In genomic region chr3:20103731-20104130, GRCh38 we compare ENCODE assay signal across 10 cellular contexts.
DNase-seq lines count a peak whose midpoint lies in the region; ATAC-seq and TF ChIP-seq lines count a peak whose summit lies in the region.
"Had no signal": no experiment of that assay in that cellular context is flagged by ENCODE, and none has a peak within 500 bp of the region (broad histone marks: within the 10 kb centered on the region; RNA-seq: fewer than 3 reads in every experiment).

No MANE protein-coding gene starts in this region.

- H3K4me3 Mint-ChIP-seq in central memory CD8-positive, alpha-beta T cell: peak overlapping the region; percentile 52
- no peak overlapping the region for H3K4me3 Mint-ChIP-seq in glutamatergic neuron (ENCODE audit: unreplicated experiment)

- H3K4me3 ChIP-seq in smooth muscle cell: no peak overlapping the region

- no peak for DNase-seq in central memory CD8-positive, alpha-beta T cell (ENCODE audit: low spot score in 2 of 2)
- DNase-seq in HPDE6-E6E7 (ENCODE audit: extremely low spot score): no peak
- no peak for DNase-seq in NOMO-1 treated with DMSO at 0.1 percent for 48 hours (lab: John Stamatoyannopoulos, UW; ENCODE audit: unreplicated experiment)
- no peak for DNase-seq in smooth muscle cell (lab: John Stamatoyannopoulos, UW; ENCODE audit: unreplicated experiment)
- no peak for DNase-seq in glutamatergic neuron
- DNase-seq: DMS 273 treated with DMSO at 0.1 percent for 48 hours, posterior cingulate gyrus had no signal

- no peaks in the 10 kb centered on the region for H3K9me3 Mint-ChIP-seq in central memory CD8-positive, alpha-beta T cell
- no peaks in the 10 kb centered on the region for H3K9me3 Mint-ChIP-seq in glutamatergic neuron (ENCODE audit: unreplicated experiment)

- H3K27me3 Mint-ChIP-seq in central memory CD8-positive, alpha-beta T cell: no peaks in the 10 kb centered on the region
- H3K27me3 Mint-ChIP-seq in glutamatergic neuron (ENCODE audit: unreplicated experiment): no peaks in the 10 kb centered on the region

- 92% methylated on average over 1 of the region's 1 CpG for WGBS in smooth muscle cell (ENCODE audit: low lambda C conversion rate)

- no peak overlapping the region for H2AFZ ChIP-seq in smooth muscle cell (ENCODE audit: low read depth)

- no peak overlapping the region for H3K4me2 ChIP-seq in smooth muscle cell

- H3K36me3 ChIP-seq in smooth muscle cell (ENCODE audit: low read depth): no peaks in the 10 kb centered on the region

- no peaks in the 10 kb centered on the region for H4K20me1 ChIP-seq in smooth muscle cell (ENCODE audit: low read depth)

- H3K27ac ChIP-seq in smooth muscle cell (ENCODE audit: low read depth): no peak overlapping the region

- no peaks in the 10 kb centered on the region for H3K27me3 ChIP-seq in smooth muscle cell (ENCODE audit: low read depth)

- peaks cover 47% of the 10 kb centered on the region for H3K4me1 Mint-ChIP-seq in central memory CD8-positive, alpha-beta T cell
- H3K4me1 Mint-ChIP-seq in glutamatergic neuron (ENCODE audit: low read depth, unreplicated experiment): no peaks in the 10 kb centered on the region

- H3K36me3 Mint-ChIP-seq in central memory CD8-positive, alpha-beta T cell (ENCODE audit: insufficient read depth): no peaks in the 10 kb centered on the region
- H3K36me3 Mint-ChIP-seq in glutamatergic neuron (ENCODE audit: unreplicated experiment): no peaks in the 10 kb centered on the region

- H3K4me1 ChIP-seq in smooth muscle cell (ENCODE audit: low read depth): peaks cover 18% of the 10 kb centered on the region

- no peak for TF ChIP-seq CTCF in smooth muscle cell (IDR thresholded peaks at IDR 0.05; ENCODE audit: borderline replicate concordance, insufficient read depth, poor library complexity, severe bottlenecking)
- no peak for TF ChIP-seq CTCF in glutamatergic neuron (IDR thresholded peaks at IDR 0.05; ENCODE audit: partially characterized antibody, unreplicated experiment)

- peak; percentile 25 for ATAC-seq in GM18511 (IDR thresholded peaks at IDR 0.05; ENCODE audit: unreplicated experiment)
- peak; percentile 21 for ATAC-seq in GM21367 (IDR thresholded peaks at IDR 0.05; ENCODE audit: unreplicated experiment)
- ATAC-seq in HG03108 (IDR thresholded peaks at IDR 0.05; ENCODE audit: unreplicated experiment): peak; percentile 4
- ATAC-seq in central memory CD8-positive, alpha-beta T cell (replicated peaks; ENCODE audit: extremely low read depth, poor library complexity, severe bottlenecking): no peak

- no peaks in the 10 kb centered on the region for H3K9me3 ChIP-seq in smooth muscle cell (replicated peaks; ENCODE audit: low read depth)

- H3K79me2 ChIP-seq in smooth muscle cell (ENCODE audit: low read depth): no peaks in the 10 kb centered on the region

- H3F3A ChIP-seq in smooth muscle cell (ENCODE audit: low read depth): no peaks in the 10 kb centered on the region

- H3K27ac Mint-ChIP-seq in central memory CD8-positive, alpha-beta T cell (ENCODE audit: low read depth): peak overlapping the region; percentile 86
- no peak overlapping the region for H3K27ac Mint-ChIP-seq in glutamatergic neuron (ENCODE audit: unreplicated experiment)

- no peak overlapping the region for H3K9ac ChIP-seq in smooth muscle cell (ENCODE audit: low read depth)
